Comparison of ENCODE assay signal across 24 cellular contexts in genomic region chr2:208103616-208104015, GRCh38. TPM values are rescaled to one million over a fixed set of nuclear protein-coding genes. Genes with fewer than 3 reads are reported as not detected.
"Had no signal": no experiment of that assay in that cellular context is flagged by ENCODE, and none has a peak within 500 bp of the region (broad histone marks: within the 10 kb centered on the region; RNA-seq: fewer than 3 reads in every experiment).

No MANE protein-coding gene starts in this region.

- ATAC-seq: gastroesophageal sphincter; left colon; naive thymus-derived CD8-positive, alpha-beta T cell; right cardiac atrium had no signal

- DNase-seq: cortex of kidney; effector memory CD4-positive, alpha-beta T cell; foreskin fibroblast; left colon; mammary epithelial cell; naive thymus-derived CD8-positive, alpha-beta T cell; nucleus accumbens; ovary; right cardiac atrium; stimulated activated CD4-positive, alpha-beta T cell treated with anti-CD3 and anti-CD28 coated beads, Interleukin-2, amount 100 ng/mL, for 48 hours; stimulated activated naive CD4-positive, alpha-beta T cell treated with Interleukin-2 at 50 U/mL for 16 hours; trophoblast cell had no signal

- H3K36me3 ChIP-seq: esophagus muscularis mucosa, gastroesophageal sphincter, ovary had no signal

- H3K4me3 ChIP-seq: esophagus muscularis mucosa, gastroesophageal sphincter, ovary, smooth muscle cell had no signal

- H3K27me3 ChIP-seq: ovary had no signal

- H3K4me2 ChIP-seq: smooth muscle cell had no signal

- H3K27ac ChIP-seq: epithelial cell of prostate, esophagus muscularis mucosa, gastroesophageal sphincter, ovary had no signal

- H3K9me3 ChIP-seq: esophagus muscularis mucosa, gastroesophageal sphincter, ovary had no signal

RNA-seq across cellular contexts. Expression of gene CRYGD, which starts 20.7 kb away (rescaled TPM):
- total RNA-seq: esophagus muscularis mucosa; gastroesophageal sphincter; kidney epithelial cell; left colon; lower leg skin; mammary epithelial cell; mesenteric fat pad; mononuclear cell; naive thymus-derived CD8-positive, alpha-beta T cell; progenitor cell of endocrine pancreas; smooth muscle cell had no signal
- polyA plus RNA-seq: mammary epithelial cell; naive thymus-derived CD8-positive, alpha-beta T cell; neural cell; right cardiac atrium; smooth muscle cell; urinary bladder had no signal

RNA-seq across cellular contexts. Expression of gene CRYGC, which starts 26.0 kb away (rescaled TPM):
- total RNA-seq: esophagus muscularis mucosa; gastroesophageal sphincter; kidney epithelial cell; left colon; lower leg skin; mesenteric fat pad; mononuclear cell; naive thymus-derived CD8-positive, alpha-beta T cell; ovary; progenitor cell of endocrine pancreas; right cardiac atrium; smooth muscle cell; urinary bladder had no signal
- polyA plus RNA-seq: naive thymus-derived CD8-positive, alpha-beta T cell; neural cell; ovary; right cardiac atrium; smooth muscle cell; thymus; urinary bladder had no signal

RNA-seq across cellular contexts. Expression of gene CRYGB, which starts 42.3 kb away (rescaled TPM):
- total RNA-seq: esophagus muscularis mucosa; gastroesophageal sphincter; kidney epithelial cell; left colon; lower leg skin; mammary epithelial cell; mesenteric fat pad; mononuclear cell; naive thymus-derived CD8-positive, alpha-beta T cell; ovary; progenitor cell of endocrine pancreas; right cardiac atrium; smooth muscle cell; urinary bladder had no signal
- polyA plus RNA-seq: mammary epithelial cell; naive thymus-derived CD8-positive, alpha-beta T cell; neural cell; ovary; right cardiac atrium; smooth muscle cell; urinary bladder had no signal

RNA-seq across cellular contexts. Expression of gene CRYGA, which starts 59.8 kb away (rescaled TPM):
- total RNA-seq: esophagus muscularis mucosa; gastroesophageal sphincter; kidney epithelial cell; left colon; lower leg skin; mammary epithelial cell; mesenteric fat pad; mononuclear cell; naive thymus-derived CD8-positive, alpha-beta T cell; ovary; progenitor cell of endocrine pancreas; right cardiac atrium; smooth muscle cell; urinary bladder had no signal
- polyA plus RNA-seq: mammary epithelial cell; naive thymus-derived CD8-positive, alpha-beta T cell; neural cell; ovary; right cardiac atrium; smooth muscle cell; urinary bladder had no signal
